In the genomic region with DNA sequence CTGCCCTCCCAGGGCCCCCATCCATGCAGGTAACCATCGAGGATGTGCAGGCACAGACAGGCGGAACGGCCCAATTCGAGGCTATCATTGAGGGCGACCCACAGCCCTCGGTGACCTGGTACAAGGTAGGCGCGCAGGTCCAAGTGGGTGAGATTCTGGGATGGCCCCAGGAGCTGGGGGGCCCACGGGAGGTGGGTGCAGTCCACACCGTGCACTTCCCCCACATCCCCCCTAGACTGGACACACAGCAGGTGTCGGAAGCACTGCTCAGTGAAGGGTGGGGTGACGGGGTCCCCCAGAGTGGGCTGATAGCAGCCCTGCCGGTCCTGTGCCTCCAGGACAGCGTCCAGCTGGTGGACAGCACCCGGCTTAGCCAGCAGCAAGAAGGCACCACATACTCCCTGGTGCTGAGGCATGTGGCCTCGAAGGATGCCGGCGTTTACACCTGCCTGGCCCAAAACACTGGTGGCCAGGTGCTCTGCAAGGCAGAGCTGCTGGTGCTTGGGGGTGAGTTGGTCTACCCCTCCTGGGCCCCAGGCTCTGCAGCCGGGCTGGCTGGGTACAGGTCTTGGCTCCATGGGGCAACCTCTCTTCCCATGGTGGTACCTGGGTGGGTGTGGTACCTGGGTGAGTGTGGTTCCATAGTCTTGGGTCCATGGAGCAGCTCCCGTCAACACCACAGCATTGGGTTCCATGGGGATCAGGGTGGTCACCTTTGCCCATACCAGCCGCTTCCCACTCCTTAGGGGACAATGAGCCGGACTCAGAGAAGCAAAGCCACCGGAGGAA, we compare ENCODE assay signal across 19 cellular contexts. TPM values are rescaled to one million over a fixed set of nuclear protein-coding genes. Genes with fewer than 3 reads are reported as not detected.
DNase-seq lines count a peak whose midpoint lies in the region; ATAC-seq, FAIRE-seq and TF ChIP-seq lines count a peak whose summit lies in the region.
"Had no signal": no experiment of that assay in that cellular context is flagged by ENCODE, and none has a peak within 500 bp of the region (broad histone marks: within the 10 kb centered on the region; RNA-seq: fewer than 3 reads in every experiment).

No MANE protein-coding gene starts in this region.

- H4K5ac ChIP-seq in H1 (ENCODE audit: insufficient read length, low read depth, low read length): no peak overlapping the region

- no peak overlapping the region for H3K56ac ChIP-seq in H1 (replicated peaks; ENCODE audit: insufficient read length, low read depth, low read length)

- H3K4me3 ChIP-seq in H7 (ENCODE audit: insufficient read depth, low read depth, low read length): no peak overlapping the region
- no peak overlapping the region for H3K4me3 ChIP-seq in H1 (ENCODE audit: extremely low read depth in 1 of 4, insufficient read depth in 2 of 4, low read depth in 3 of 4, low read length in 4 of 4)
- H3K4me3 ChIP-seq in left lung: no peak overlapping the region
- H3K4me3 ChIP-seq in skeletal muscle tissue (ENCODE audit: low read length in 3 of 3): no peak overlapping the region

- no peak overlapping the region for H3K18ac ChIP-seq in H1 (ENCODE audit: extremely low read depth, low read length)

- H2AFZ ChIP-seq in H1 (ENCODE audit: low read length): no peak overlapping the region

- H3K79me1 ChIP-seq in H1 (ENCODE audit: low read depth, low read length): no peaks in the 10 kb centered on the region

- FAIRE-seq in H1 (lab: Jason Lieb, UNC): no peak
- FAIRE-seq: H54 had no signal

- H4K20me1 ChIP-seq in H1 (replicated peaks in 1 of 2; ENCODE audit: control insufficient read depth in 1 of 2, insufficient read depth in 2 of 2, low read length in 2 of 2): peaks cover 0 to 2% of the 10 kb centered on the region in 2 experiments

- H3K4me1 ChIP-seq in H1 (replicated peaks in 1 of 4; ENCODE audit: control insufficient read depth in 3 of 4, insufficient read depth in 4 of 4, low read length in 3 of 4) (peaks cover 0 to 16% (median 5%) of the 10 kb centered on the region in 4 experiments; a peak in 4 of 7 replicates), left lung (no peaks in the 10 kb centered on the region), skeletal muscle tissue (ENCODE audit: control insufficient read depth in 3 of 3, insufficient read depth in 3 of 3, low read length in 3 of 3) (peaks cover 43 to 90% (median 85%) of the 10 kb centered on the region in 3 donors)

- no peak for TF ChIP-seq RAD21 in H1 (IDR thresholded peaks at IDR 0.05 in 1 of 2, conservative IDR thresholded peaks at IDR 0.05 in 1 of 2; ENCODE audit: low read depth in 2 of 2, low read length in 2 of 2)

- H2AK5ac ChIP-seq in H1 (ENCODE audit: low read depth, low read length): no peak overlapping the region

- intact Hi-C loops in left lung (cut with DNase I): no loop called here

- no peak overlapping the region for H3K4ac ChIP-seq in H1 (replicated peaks; ENCODE audit: insufficient read length, low read depth, low read length)

- no peak overlapping the region for H4K91ac ChIP-seq in H1 (replicated peaks; ENCODE audit: insufficient read length, low read length)

- TF ChIP-seq EP300 in H1 (IDR thresholded peaks at IDR 0.05; ENCODE audit: borderline replicate concordance in 1 of 2, low read depth in 2 of 2, low read length in 2 of 2): no peak

- H3K27ac ChIP-seq in H1 (ENCODE audit: low read depth, low read length): no peak overlapping the region
- H3K27ac ChIP-seq in left lung: no peak overlapping the region
- H3K27ac ChIP-seq in skeletal muscle tissue (ENCODE audit: low read depth, low read length): peak overlapping the region; percentile 7

- ATAC-seq in left lung: no peak
- no peak for ATAC-seq in HG02840 (IDR thresholded peaks at IDR 0.05; ENCODE audit: low FRiP score, unreplicated experiment)
- no peak for ATAC-seq in SK-N-SH treated with all-trans-retinoic acid at 6 μM for 48 hours
- ATAC-seq: Panc1 had no signal

- H2BK20ac ChIP-seq in H1 (ENCODE audit: low read length): no peak overlapping the region; the same call in 1 of the 2 replicates

- no peaks in the 10 kb centered on the region for H3K79me2 ChIP-seq in H1 (ENCODE audit: control insufficient read depth in 1 of 2, insufficient read depth in 2 of 2, low read length in 2 of 2)

- no peaks in the 10 kb centered on the region for H3K27me3 ChIP-seq in H7 (ENCODE audit: control insufficient read depth, insufficient read depth, low read length)
- H3K27me3 ChIP-seq in H1 (replicated peaks in 1 of 4; ENCODE audit: control insufficient read depth in 3 of 4, extremely low read depth in 1 of 4, insufficient read depth in 3 of 4, low read length in 3 of 4): no peaks in the 10 kb centered on the region; a peak in 3 of 7 replicates
- peaks cover 0 to 15% of the 10 kb centered on the region in 2 donors for H3K27me3 ChIP-seq in left lung
- peaks cover 0 to 2% (median 0%) of the 10 kb centered on the region in 3 donors for H3K27me3 ChIP-seq in skeletal muscle tissue (ENCODE audit: control insufficient read depth in 3 of 3, insufficient read depth in 3 of 3, low read length in 3 of 3)

- POLR2A ChIA-PET in H1 (lab: Charles Lee; ENCODE audit: partially characterized antibody): interaction anchor here (0.6 to 2.4 kb wide), 5 partner anchors 12 to 123 kb away, joined by 3 to 8 read pairs (median 3); no protein-coding TSS in a partner anchor

- CTCF ChIA-PET in H1 (lab: Charles Lee; ENCODE audit: partially characterized antibody): interaction anchor here (1.0 to 1.6 kb wide), 4 partner anchors 11 to 135 kb away, joined by 3 to 4 read pairs (median 3); a partner anchor contains a TSS

- 88% methylated on average over 22 of the region's 23 CpGs; no CpG with 5 or more reads in 1 of the 2 experiments for WGBS in H1 (ENCODE audit: extremely low coverage in 1 of 2, insufficient coverage in 1 of 2, insufficient read length in 1 of 2, insufficient replicate concordance in 2 of 2, low coverage in 1 of 2, low lambda C conversion rate in 2 of 2, missing lambda C conversion rate in 1 of 2), 2 experiments

- no peak for TF ChIP-seq POLR2A in H1 (IDR thresholded peaks at IDR 0.05; ENCODE audit: control extremely low read depth in 1 of 2, low read depth in 2 of 2, low read length in 2 of 2)

- TF ChIP-seq CTCF in H1 (IDR thresholded peaks at IDR 0.05; ENCODE audit: control extremely low read depth in 1 of 3, insufficient read depth in 1 of 3, low read depth in 1 of 3, low read length in 3 of 3): no peak
- no peak for TF ChIP-seq CTCF in left lung (IDR thresholded peaks at IDR 0.05)

- no peak overlapping the region for H2BK120ac ChIP-seq in H1 (replicated peaks; ENCODE audit: low read depth, low read length)

- H3K14ac ChIP-seq in H1 (ENCODE audit: insufficient read length): no peak overlapping the region

- no peak overlapping the region for H2BK12ac ChIP-seq in H1 (ENCODE audit: low read depth, low read length)

- H3K4me2 ChIP-seq in H1 (ENCODE audit: insufficient read depth in 1 of 2, low read depth in 2 of 2, low read length in 2 of 2): no peak overlapping the region

- no peak overlapping the region for H2BK5ac ChIP-seq in H1 (ENCODE audit: low read depth, low read length)

- H3K23me2 ChIP-seq in H1 (ENCODE audit: low read depth, low read length): no peaks in the 10 kb centered on the region

- H3K9me3 ChIP-seq in H1 (ENCODE audit: insufficient read depth in 2 of 2, low read depth in 1 of 2, low read length in 1 of 2): no peaks in the 10 kb centered on the region
- no peaks in the 10 kb centered on the region for H3K9me3 ChIP-seq in left lung
- H3K9me3 ChIP-seq in skeletal muscle tissue (ENCODE audit: control insufficient read depth in 3 of 3, low read length in 3 of 3): no peaks in the 10 kb centered on the region

- H3K9ac ChIP-seq in H1 (replicated peaks in 1 of 4; ENCODE audit: extremely low read depth in 1 of 4, low read depth in 3 of 4, low read length in 3 of 4) (no peak overlapping the region), skeletal muscle tissue (ENCODE audit: low read depth in 1 of 3, low read length in 3 of 3) (peak overlapping the region in 1 of 3 donors; percentile 54)

- H2BK15ac ChIP-seq in H1 (ENCODE audit: low read length): no peak overlapping the region

- H3K36me3 ChIP-seq in H7 (replicated peaks; ENCODE audit: control insufficient read depth, insufficient read depth, low read length) (no peaks in the 10 kb centered on the region), H1 (ENCODE audit: control insufficient read depth in 2 of 4, insufficient read depth in 4 of 4, low read length in 3 of 4) (no peaks in the 10 kb centered on the region), left lung (no peaks in the 10 kb centered on the region), skeletal muscle tissue (ENCODE audit: control insufficient read depth in 3 of 3, insufficient read depth in 3 of 3, low read length in 3 of 3) (peaks cover 63 to 82% (median 73%) of the 10 kb centered on the region in 3 donors)

- H3K23ac ChIP-seq in H1 (ENCODE audit: insufficient read length): no peak overlapping the region

- peak overlapping the region; percentile 71; the same call in 1 of the 2 replicates for H4K8ac ChIP-seq in H1 (ENCODE audit: extremely low read depth, insufficient read depth, low read length)

- peak; percentile 49 for DNase-seq in H7
- DNase-seq in H1 (ENCODE audit: low read depth in 1 of 2, low spot score in 2 of 2): no peak
- DNase-seq in left lung: peak; percentile 22 to 62
- no peak for DNase-seq in iPS-NIHi11 (ENCODE audit: low spot score)
- no peak for DNase-seq in globus pallidus (ENCODE audit: low spot score)
- DNase-seq: CD8-positive, alpha-beta memory T cell; Kasumi-1; NCI-H1105 treated with DMSO at 0.1 percent for 48 hours; NCI-H187; NCI-H2171 treated with DMSO at 0.1 percent for 48 hours; NCI-H510A; NCI-H82; SHP77 treated with DMSO at 0.1 percent for 48 hours had no signal

RNA-seq across cellular contexts. Expression of a gene that starts 40.4 kb away (rescaled TPM):
- 39.0 and 50.2 TPM in 2 replicates for total RNA-seq in H7 (2014; rRNA removed; shearing (Covaris generic))
- total RNA-seq in H1 (2021; fragmentation: NEBNext Ultra II Directional; extraction: Animal tissue kit (Norgen Biotek cat#: 25700)): 31.3 and 32.1 TPM in 2 replicates
- polyA plus RNA-seq in H1 (2011; rRNA removed): 11.1 and 19.6 TPM in 2 replicates
- 15.2 TPM for polyA plus RNA-seq in H1 (2011; cell fraction: cytosol; rRNA removed)
- polyA plus RNA-seq in H1 (2011; cell fraction: nucleus; rRNA removed): 41.2 TPM
- 20.6 to 26.0 TPM (median 22.5 TPM) in 4 replicates for polyA plus RNA-seq in H1 (2012, experiment 1 of 2)
- 18.9 TPM for polyA plus RNA-seq in H1 (2012, experiment 2 of 2)
- polyA plus RNA-seq in H1 (2013, experiment 1 of 2): 15.4 TPM
- 15.5 TPM for polyA plus RNA-seq in H1 (2013, experiment 2 of 2)
- polyA minus RNA-seq in H1 (2011; rRNA and poly(A)+ RNA removed): 18.6 and 18.8 TPM in 2 replicates
- polyA minus RNA-seq in H1 (2011; cell fraction: cytosol; rRNA and poly(A)+ RNA removed): 17.7 TPM
- 32.8 TPM for polyA minus RNA-seq in H1 (2011; cell fraction: nucleus; rRNA and poly(A)+ RNA removed)
- total RNA-seq in left lung: 10 to 100 TPM; 21.5 to 27.1 TPM
- total RNA-seq in skeletal muscle tissue: 6.3 TPM

RNA-seq across cellular contexts. Expression of a gene that starts 50.4 kb away (rescaled TPM):
- 4.9 and 5.6 TPM in 2 replicates for total RNA-seq in H7 (2014; rRNA removed; shearing (Covaris generic))
- total RNA-seq in H1 (2021; fragmentation: NEBNext Ultra II Directional; extraction: Animal tissue kit (Norgen Biotek cat#: 25700)): 2.2 and 2.3 TPM in 2 replicates
- 1.0 and 1.1 TPM in 2 replicates for polyA plus RNA-seq in H1 (2011; rRNA removed)
- polyA plus RNA-seq in H1 (2011; cell fraction: cytosol; rRNA removed): 1.0 TPM
- 5.9 TPM for polyA plus RNA-seq in H1 (2011; cell fraction: nucleus; rRNA removed)
- polyA plus RNA-seq in H1 (2012, experiment 1 of 2): 1.3 to 2.3 TPM (median 1.9 TPM) in 4 replicates
- 0.63 TPM for polyA plus RNA-seq in H1 (2012, experiment 2 of 2)
- 0.97 TPM for polyA plus RNA-seq in H1 (2013, experiment 1 of 2)
- 0.75 TPM for polyA plus RNA-seq in H1 (2013, experiment 2 of 2)
- polyA minus RNA-seq in H1 (2011; rRNA and poly(A)+ RNA removed): 1.00 and 1.5 TPM in 2 replicates
- not detected for polyA minus RNA-seq in H1 (2011; cell fraction: cytosol; rRNA and poly(A)+ RNA removed)
- polyA minus RNA-seq in H1 (2011; cell fraction: nucleus; rRNA and poly(A)+ RNA removed): 3.3 TPM
- total RNA-seq in left lung: 1 to 10 TPM; 1.3 to 2.9 TPM
- 0.52 TPM for total RNA-seq in skeletal muscle tissue
- total RNA-seq: Daoy had no signal

Comparison
In these comparisons a context has a peak if more than half of its experiments do, and no peak if none do; other contexts are left out.
1. DNase-seq: peak in H7 (single experiment) and left lung (2 of 2); none in H1 (0 of 2), iPS-NIHi11 (single experiment) and globus pallidus (single experiment).